ENCODE assay signal across 16 cellular contexts in the genomic region with DNA sequence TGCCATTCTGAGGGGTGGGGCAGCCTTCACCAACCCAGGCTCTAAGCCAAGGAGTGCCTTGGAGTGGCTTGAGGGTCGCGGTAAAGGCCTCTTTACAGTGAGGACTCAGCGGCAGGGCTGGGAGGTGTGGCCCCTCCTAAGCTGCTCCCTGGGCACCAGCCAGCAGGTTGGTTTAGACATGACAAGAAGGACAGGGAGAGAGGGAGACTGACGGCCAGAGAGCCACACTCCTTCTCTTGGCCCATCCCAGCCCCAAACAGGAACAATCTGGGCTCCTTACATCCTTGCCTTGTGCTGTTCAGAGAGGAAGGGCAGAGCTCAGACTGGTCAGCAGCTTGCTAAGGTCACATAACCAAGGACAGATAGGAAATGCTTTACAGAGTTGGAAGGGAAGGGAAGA.
"Had no signal": no experiment of that assay in that cellular context is flagged by ENCODE, and none has a peak within 500 bp of the region (broad histone marks: within the 10 kb centered on the region; RNA-seq: fewer than 3 reads in every experiment).

No MANE protein-coding gene starts in this region.

- ATAC-seq: foreskin keratinocyte; heart left ventricle; mucosa of descending colon; naive thymus-derived CD8-positive, alpha-beta T cell had no signal

- H3K27me3 ChIP-seq: SJCRH30 had no signal

- H3K36me3 ChIP-seq: heart left ventricle, prostate gland, SJCRH30, thoracic aorta had no signal

- H3K9me3 Mint-ChIP-seq: activated CD4-positive, alpha-beta memory T cell treated with anti-CD3 and anti-CD28 coated beads, Interleukin-2, amount 10 ng/mL, durations not matched to agents 7 days and 5 days; activated naive CD8-positive, alpha-beta T cell treated with anti-CD3 and anti-CD28 coated beads for 36 hours; naive thymus-derived CD8-positive, alpha-beta T cell; stimulated activated naive CD8-positive, alpha-beta T cell treated with anti-CD3 and anti-CD28 coated beads, Interleukin-15, Interleukin-2, amounts not matched to agents 100 ng/mL and 50 ng/mL, for 24 hours; T-helper 2 cell treated with Interferon-gamma antibody and Interleukin-4, amounts not matched to agents 5 μg/mL and 100 μg/mL, for 36 hours had no signal

- H3K27ac ChIP-seq: foreskin keratinocyte, heart left ventricle, prostate gland, SJCRH30, thoracic aorta had no signal

- H3K4me3 ChIP-seq: heart left ventricle, mucosa of descending colon, prostate gland, SJCRH30, thoracic aorta had no signal

- H3K4me1 ChIP-seq: prostate gland had no signal

- H3K4me3 Mint-ChIP-seq: activated CD4-positive, alpha-beta memory T cell treated with anti-CD3 and anti-CD28 coated beads, Interleukin-2, amount 10 ng/mL, durations not matched to agents 7 days and 5 days; activated naive CD8-positive, alpha-beta T cell treated with anti-CD3 and anti-CD28 coated beads for 36 hours; naive thymus-derived CD8-positive, alpha-beta T cell; stimulated activated naive CD8-positive, alpha-beta T cell treated with anti-CD3 and anti-CD28 coated beads, Interleukin-15, Interleukin-2, amounts not matched to agents 100 ng/mL and 50 ng/mL, for 24 hours; T-helper 2 cell treated with Interferon-gamma antibody and Interleukin-4, amounts not matched to agents 5 μg/mL and 100 μg/mL, for 36 hours had no signal

- DNase-seq: activated gamma-delta T cell treated with Interleukin-2 at 50 U/mL for 16 hours; activated naive CD8-positive, alpha-beta T cell treated with anti-CD3 and anti-CD28 coated beads for 36 hours; anterior cingulate cortex; foreskin keratinocyte; heart left ventricle; mammary epithelial cell; naive thymus-derived CD8-positive, alpha-beta T cell; stimulated activated CD4-positive, alpha-beta T cell treated with anti-CD3 and anti-CD28 coated beads, Interleukin-2, amount 100 ng/mL, for 48 hours; SW 1271 had no signal

- H3K27ac Mint-ChIP-seq: activated CD4-positive, alpha-beta memory T cell treated with anti-CD3 and anti-CD28 coated beads, Interleukin-2, amount 10 ng/mL, durations not matched to agents 7 days and 5 days; activated naive CD8-positive, alpha-beta T cell treated with anti-CD3 and anti-CD28 coated beads for 36 hours; stimulated activated naive CD8-positive, alpha-beta T cell treated with anti-CD3 and anti-CD28 coated beads, Interleukin-15, Interleukin-2, amounts not matched to agents 100 ng/mL and 50 ng/mL, for 24 hours; T-helper 2 cell treated with Interferon-gamma antibody and Interleukin-4, amounts not matched to agents 5 μg/mL and 100 μg/mL, for 36 hours had no signal

- H3K36me3 Mint-ChIP-seq: activated naive CD8-positive, alpha-beta T cell treated with anti-CD3 and anti-CD28 coated beads for 36 hours; naive thymus-derived CD8-positive, alpha-beta T cell had no signal

- H3K9me3 ChIP-seq: heart left ventricle, mucosa of descending colon, prostate gland, SJCRH30, thoracic aorta had no signal
